ENCODE assay signal across 21 cellular contexts in the genomic region with DNA sequence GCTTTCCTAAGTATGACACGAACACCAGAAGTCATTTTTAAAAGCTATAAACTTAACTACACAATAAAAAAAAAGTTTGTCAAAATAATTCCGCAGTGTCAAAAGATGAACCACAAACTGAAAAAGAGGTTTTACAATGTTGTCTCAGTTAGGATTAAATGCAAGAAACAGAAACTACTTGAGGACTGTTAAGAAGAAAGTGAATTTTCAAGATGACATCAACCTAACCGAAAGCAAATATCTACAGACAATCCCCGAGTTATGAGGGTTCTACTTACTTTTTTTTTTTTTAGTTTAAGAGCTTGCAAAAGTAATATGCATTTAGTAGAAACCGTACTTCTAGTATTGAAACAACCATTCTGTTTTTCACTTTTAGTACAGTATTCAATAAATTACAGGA.
A peak's percentile ranks its signal among the peaks of the same experiment; 100 is the strongest.
DNase-seq lines count a peak whose midpoint lies in the region; ATAC-seq lines count a peak whose summit lies in the region.
"Had no signal": no experiment of that assay in that cellular context is flagged by ENCODE, and none has a peak within 500 bp of the region (broad histone marks: within the 10 kb centered on the region; RNA-seq: fewer than 3 reads in every experiment).

No MANE protein-coding gene starts in this region.

- H3K4me3 ChIP-seq in ACC112 (ENCODE audit: low read depth, low read length): no peak overlapping the region
- H3K4me3 ChIP-seq: right atrium auricular region, SJCRH30 had no signal

- H3K27me3 ChIP-seq in ACC112 (ENCODE audit: insufficient read depth, low read length): no peaks in the 10 kb centered on the region
- H3K27me3 ChIP-seq: right atrium auricular region, SJCRH30 had no signal

- no peaks in the 10 kb centered on the region for H3K27me3 Mint-ChIP-seq in T-cell
- H3K27me3 Mint-ChIP-seq: activated CD4-positive, alpha-beta T cell treated with anti-CD3 and anti-CD28 coated beads for 36 hours had no signal

- CTCF ChIA-PET in T-cell (lab: Charles Lee): no interaction called here

- H3K4me1 Mint-ChIP-seq in T-cell: no peaks in the 10 kb centered on the region
- H3K4me1 Mint-ChIP-seq: activated CD4-positive, alpha-beta T cell treated with anti-CD3 and anti-CD28 coated beads for 36 hours had no signal

- no peaks in the 10 kb centered on the region for H3K9me3 Mint-ChIP-seq in T-cell
- H3K9me3 Mint-ChIP-seq: activated naive CD4-positive, alpha-beta T cell treated with anti-CD3 and anti-CD28 coated beads for 36 hours had no signal

- no peaks in the 10 kb centered on the region for H3K4me1 ChIP-seq in ACC112 (ENCODE audit: control insufficient read depth, insufficient read depth, low read length, unreplicated experiment)
- H3K4me1 ChIP-seq: right atrium auricular region, SJCRH30 had no signal

- no peak for DNase-seq in NCI-H69 (lab: John Stamatoyannopoulos, UW)
- no peak for DNase-seq in left cardiac atrium
- no peak for DNase-seq in kidney tubule cell (ENCODE audit: low spot score)
- no peak for DNase-seq in T-cell
- DNase-seq: 8988T; activated CD4-positive, alpha-beta T cell treated with anti-CD3 and anti-CD28 coated beads for 36 hours; activated CD8-positive, alpha-beta memory T cell treated with anti-CD3 and anti-CD28 coated beads, Interleukin-2, amount 50 U/mL, for 4 hours; activated naive CD4-positive, alpha-beta T cell treated with anti-CD3 and anti-CD28 coated beads for 36 hours; C1 segment of cervical spinal cord; cortex of kidney; left ventricle myocardium superior; NCI-H1694 treated with DMSO at 0.1 percent for 48 hours; NCI-H524; occipital lobe; SJCRH30; T-helper 9 cell had no signal

- H3K79me2 ChIP-seq in ACC112 (ENCODE audit: control insufficient read depth, insufficient read depth, low read length, unreplicated experiment): no peaks in the 10 kb centered on the region

- ATAC-seq in GM18909 (IDR thresholded peaks at IDR 0.05; ENCODE audit: poor library complexity, unreplicated experiment): peak; percentile 72
- peak; percentile 72 for ATAC-seq in GM21723 (IDR thresholded peaks at IDR 0.05; ENCODE audit: unreplicated experiment)
- peak; percentile 59 for ATAC-seq in HG03354 (IDR thresholded peaks at IDR 0.05; ENCODE audit: poor library complexity, severe bottlenecking, unreplicated experiment)
- no peak for ATAC-seq in left cardiac atrium
- ATAC-seq in T-cell (replicated peaks in 1 of 4): no peak
- ATAC-seq: activated CD4-positive, alpha-beta T cell treated with anti-CD3 and anti-CD28 coated beads for 36 hours; left ventricle myocardium superior had no signal

- H2AFZ ChIP-seq in ACC112 (ENCODE audit: low read length, unreplicated experiment): peak overlapping the region; percentile 16

- intact Hi-C loops in left cardiac atrium (cut with DNase I): no loop called here

- H3K27ac ChIP-seq in ACC112 (ENCODE audit: low read depth, low read length): no peak overlapping the region
- H3K27ac ChIP-seq: right atrium auricular region, SJCRH30 had no signal

- no peaks in the 10 kb centered on the region for H3K36me3 Mint-ChIP-seq in T-cell

- H3K27ac Mint-ChIP-seq in T-cell: no peak overlapping the region
- H3K27ac Mint-ChIP-seq: activated CD4-positive, alpha-beta T cell treated with anti-CD3 and anti-CD28 coated beads for 36 hours; activated naive CD4-positive, alpha-beta T cell treated with anti-CD3 and anti-CD28 coated beads for 36 hours had no signal

- no peak overlapping the region for H3K4me3 Mint-ChIP-seq in T-cell
- H3K4me3 Mint-ChIP-seq: activated CD4-positive, alpha-beta T cell treated with anti-CD3 and anti-CD28 coated beads for 36 hours; activated naive CD4-positive, alpha-beta T cell treated with anti-CD3 and anti-CD28 coated beads for 36 hours had no signal

- POLR2A ChIA-PET in T-cell (lab: Charles Lee): no interaction called here

- H3K36me3 ChIP-seq in ACC112 (ENCODE audit: insufficient read depth, low read length): no peaks in the 10 kb centered on the region
- H3K36me3 ChIP-seq: right atrium auricular region, SJCRH30 had no signal

Comparison
In these comparisons a context has a peak if more than half of its experiments do, and no peak if none do; other contexts are left out.
1. ATAC-seq: peak in GM18909 (single experiment), GM21723 (single experiment) and HG03354 (single experiment); none in left cardiac atrium (0 of 2) and T-cell (0 of 4).